Comparison of ENCODE assay signal across 23 cellular contexts in genomic region chr17:35515027-35515426, GRCh38. TPM values are rescaled to one million over a fixed set of nuclear protein-coding genes. Genes with fewer than 3 reads are reported as not detected.
DNase-seq lines count a peak whose midpoint lies in the region; ATAC-seq, FAIRE-seq and TF ChIP-seq lines count a peak whose summit lies in the region.
"Had no signal": no experiment of that assay in that cellular context is flagged by ENCODE, and none has a peak within 500 bp of the region (broad histone marks: within the 10 kb centered on the region; RNA-seq: fewer than 3 reads in every experiment).

No MANE protein-coding gene starts in this region.

- CTCF ChIA-PET in activated CD4-positive, alpha-beta T cell treated with anti-CD3 and anti-CD28 coated beads, Interleukin-2, amount 10 ng/mL, durations not matched to agents 7 days and 5 days (lab: Charles Lee): no interaction called here
- CTCF ChIA-PET in activated CD4-positive, alpha-beta T cell treated with anti-CD3 and anti-CD28 coated beads for 36 hours (lab: Charles Lee): interaction anchor here (0.8 kb wide), 1 partner anchor 28 kb away, joined by 3 read pairs; no protein-coding TSS in a partner anchor
- CTCF ChIA-PET in CD4-positive, alpha-beta T cell (lab: Charles Lee): no interaction called here
- CTCF ChIA-PET in HepG2 (lab: Yijun Ruan, JAX; ENCODE audit: low intra/inter-chr PET ratio, low total read pairs): no interaction called here

- TF ChIP-seq CTCF in CD4-positive, alpha-beta T cell (IDR thresholded peaks at IDR 0.05): no peak
- TF ChIP-seq CTCF in natural killer cell (IDR thresholded peaks at IDR 0.05): no peak
- TF ChIP-seq CTCF in kidney (IDR thresholded peaks at IDR 0.05; ENCODE audit: borderline replicate concordance, extremely low read depth, insufficient read depth): no peak
- no peak for TF ChIP-seq CTCF in HepG2 (CRISPR knock-in tag; IDR thresholded peaks at IDR 0.05)

- DNase-seq in activated CD4-positive, alpha-beta T cell treated with anti-CD3 and anti-CD28 coated beads, Interleukin-2, amount 10 ng/mL, durations not matched to agents 7 days and 5 days: no peak
- DNase-seq in activated CD4-positive, alpha-beta T cell treated with anti-CD3 and anti-CD28 coated beads for 36 hours: no peak
- DNase-seq in CD4-positive, alpha-beta T cell: no peak
- no peak for DNase-seq in T-helper 17 cell
- DNase-seq in natural killer cell: no peak
- no peak for DNase-seq in kidney
- no peak for DNase-seq in HepG2 (ENCODE audit: low spot score)
- DNase-seq in NCI-H1694 treated with DMSO at 0.1 percent for 48 hours (lab: John Stamatoyannopoulos, UW): no peak
- DNase-seq: Kasumi-1; MM.1S; NCI-H1092 treated with DMSO at 0.1 percent for 48 hours; NCI-H2081 treated with DMSO at 0.1 percent for 48 hours; NK-92 treated with Interleukin-12 subunit alpha and Interleukin-12 subunit beta, amount 100 ng/mL, for 24 hours had no signal

- POLR2A ChIA-PET in activated CD4-positive, alpha-beta T cell treated with anti-CD3 and anti-CD28 coated beads, Interleukin-2, amount 10 ng/mL, durations not matched to agents 7 days and 5 days (lab: Charles Lee): no interaction called here
- POLR2A ChIA-PET in activated CD4-positive, alpha-beta T cell treated with anti-CD3 and anti-CD28 coated beads for 36 hours (lab: Charles Lee): interaction anchor here (0.7 to 1.0 kb wide), 2 partner anchors 28 to 59 kb away, joined by 3 read pairs; no protein-coding TSS in a partner anchor
- POLR2A ChIA-PET in CD4-positive, alpha-beta T cell (lab: Charles Lee): no interaction called here
- POLR2A ChIA-PET in HepG2 (lab: Yijun Ruan, JAX): no interaction called here

- FAIRE-seq in kidney (lab: Jason Lieb, UNC) (no peak), HepG2 (lab: Jason Lieb, UNC) (no peak)
- FAIRE-seq: A204.1, G401.6, HTR-8/SVneo, RCC 7860 had no signal

- no TSS peak for BruUV-seq in HepG2 (replicated peaks; lab: Mats Ljungman, UMichigan)

- H4K20me1 ChIP-seq in HepG2 (ENCODE audit: insufficient read depth, low read length): no peaks in the 10 kb centered on the region
- H4K20me1 ChIP-seq: BLaER1 had no signal

- H3K4me2 ChIP-seq in HepG2 (ENCODE audit: low read depth, low read length): no peak overlapping the region
- H3K4me2 ChIP-seq: BLaER1 had no signal

- no peaks in the 10 kb centered on the region for H3K9me3 ChIP-seq in CD4-positive, alpha-beta T cell (ENCODE audit: control insufficient read depth, low read length)
- H3K9me3 ChIP-seq in T-helper 17 cell (ENCODE audit: control insufficient read depth, low read length, poor library complexity, severe bottlenecking): no peaks in the 10 kb centered on the region
- H3K9me3 ChIP-seq in kidney (ENCODE audit: control insufficient read depth in 1 of 2, low read length in 2 of 2): no peaks in the 10 kb centered on the region
- H3K9me3 ChIP-seq in HepG2 (ENCODE audit: low read length): no peaks in the 10 kb centered on the region
- H3K9me3 ChIP-seq: HAP-1 had no signal

- no peaks in the 10 kb centered on the region for H3K4me1 ChIP-seq in kidney (ENCODE audit: control insufficient read depth in 1 of 2, insufficient read depth in 1 of 2, low read depth in 1 of 2, low read length in 2 of 2)
- no peaks in the 10 kb centered on the region for H3K4me1 ChIP-seq in HepG2 (ENCODE audit: insufficient read depth, low read length)
- H3K4me1 ChIP-seq: BLaER1, HAP-1 had no signal

- no peak for TF ChIP-seq RAD21 in HepG2 (CRISPR knock-in tag; IDR thresholded peaks at IDR 0.05)

- ATAC-seq in activated CD4-positive, alpha-beta T cell treated with anti-CD3 and anti-CD28 coated beads for 36 hours: no peak
- ATAC-seq in CD4-positive, alpha-beta T cell (ENCODE audit: poor library complexity): no peak
- ATAC-seq in T-helper 17 cell (no peak), natural killer cell (no peak), HepG2 (no peak)
- ATAC-seq: Right ventricle myocardium inferior had no signal

- H3K9me3 Mint-ChIP-seq in activated CD4-positive, alpha-beta T cell treated with anti-CD3 and anti-CD28 coated beads, Interleukin-2, amount 10 ng/mL, durations not matched to agents 7 days and 5 days: peaks cover 2% of the 10 kb centered on the region
- no peaks in the 10 kb centered on the region for H3K9me3 Mint-ChIP-seq in activated CD4-positive, alpha-beta T cell treated with anti-CD3 and anti-CD28 coated beads for 36 hours (ENCODE audit: low read depth)
- H3K9me3 Mint-ChIP-seq in CD4-positive, alpha-beta T cell: no peaks in the 10 kb centered on the region
- H3K9me3 Mint-ChIP-seq in natural killer cell: peaks cover 0 to 2% of the 10 kb centered on the region in 2 donors
- H3K9me3 Mint-ChIP-seq: IgD-negative memory B cell had no signal

- no peaks in the 10 kb centered on the region for H3K79me2 ChIP-seq in HepG2 (ENCODE audit: insufficient read depth, low read length)

- in situ Hi-C loops in HepG2 (cut with HindIII; ENCODE audit: extremely low pct_ligation_motif_present, low pct_unique_long_range_greater_than_20kb): no loop called here

- peaks cover 89% of the 10 kb centered on the region for H3K36me3 Mint-ChIP-seq in activated CD4-positive, alpha-beta T cell treated with anti-CD3 and anti-CD28 coated beads, Interleukin-2, amount 10 ng/mL, durations not matched to agents 7 days and 5 days (ENCODE audit: low read depth)
- peaks cover 64% of the 10 kb centered on the region for H3K36me3 Mint-ChIP-seq in activated CD4-positive, alpha-beta T cell treated with anti-CD3 and anti-CD28 coated beads for 36 hours (ENCODE audit: low read depth)
- H3K36me3 Mint-ChIP-seq in CD4-positive, alpha-beta T cell (ENCODE audit: low read depth): peaks cover 92% of the 10 kb centered on the region
- peaks cover 21% of the 10 kb centered on the region for H3K36me3 Mint-ChIP-seq in T-helper 17 cell (ENCODE audit: low read depth)
- peaks cover 38% of the 10 kb centered on the region for H3K36me3 Mint-ChIP-seq in natural killer cell

- no peak overlapping the region for H3K27ac ChIP-seq in CD4-positive, alpha-beta T cell (ENCODE audit: low read depth, low read length)
- H3K27ac ChIP-seq in kidney (ENCODE audit: low read depth in 2 of 2, low read length in 2 of 2) (no peak overlapping the region), HepG2 (ENCODE audit: extremely low read length, insufficient read depth, low read length) (no peak overlapping the region)
- H3K27ac ChIP-seq: BLaER1 had no signal

- TF ChIP-seq EP300 in HepG2 (IDR thresholded peaks at IDR 0.05; ENCODE audit: low read depth in 2 of 2, low read length in 2 of 2) (no peak), HepG2 (CRISPR knock-in tag; IDR thresholded peaks at IDR 0.05; ENCODE audit: borderline replicate concordance) (no peak)

- no peaks in the 10 kb centered on the region for H3K27me3 Mint-ChIP-seq in activated CD4-positive, alpha-beta T cell treated with anti-CD3 and anti-CD28 coated beads, Interleukin-2, amount 10 ng/mL, durations not matched to agents 7 days and 5 days
- no peaks in the 10 kb centered on the region for H3K27me3 Mint-ChIP-seq in activated CD4-positive, alpha-beta T cell treated with anti-CD3 and anti-CD28 coated beads for 36 hours
- no peaks in the 10 kb centered on the region for H3K27me3 Mint-ChIP-seq in CD4-positive, alpha-beta T cell
- H3K27me3 Mint-ChIP-seq in T-helper 17 cell (no peaks in the 10 kb centered on the region), natural killer cell (ENCODE audit: low read depth in 2 of 2) (no peaks in the 10 kb centered on the region)

- peaks cover 80% of the 10 kb centered on the region for H3K4me1 Mint-ChIP-seq in activated CD4-positive, alpha-beta T cell treated with anti-CD3 and anti-CD28 coated beads, Interleukin-2, amount 10 ng/mL, durations not matched to agents 7 days and 5 days
- H3K4me1 Mint-ChIP-seq in activated CD4-positive, alpha-beta T cell treated with anti-CD3 and anti-CD28 coated beads for 36 hours: peaks cover 58% of the 10 kb centered on the region
- peaks cover 64% of the 10 kb centered on the region for H3K4me1 Mint-ChIP-seq in CD4-positive, alpha-beta T cell (ENCODE audit: low read depth)
- H3K4me1 Mint-ChIP-seq in T-helper 17 cell (peaks cover 67% of the 10 kb centered on the region), natural killer cell (peaks cover 91 to 92% of the 10 kb centered on the region in 2 donors)

- peak overlapping the region; percentile 20 for H3K27ac Mint-ChIP-seq in activated CD4-positive, alpha-beta T cell treated with anti-CD3 and anti-CD28 coated beads, Interleukin-2, amount 10 ng/mL, durations not matched to agents 7 days and 5 days
- H3K27ac Mint-ChIP-seq in activated CD4-positive, alpha-beta T cell treated with anti-CD3 and anti-CD28 coated beads for 36 hours: no peak overlapping the region
- H3K27ac Mint-ChIP-seq in CD4-positive, alpha-beta T cell: peak overlapping the region; percentile 49
- H3K27ac Mint-ChIP-seq in T-helper 17 cell (peak overlapping the region; percentile 87), natural killer cell (peak overlapping the region; percentile 81 to 88)

- no peak overlapping the region for H3K4me3 Mint-ChIP-seq in activated CD4-positive, alpha-beta T cell treated with anti-CD3 and anti-CD28 coated beads, Interleukin-2, amount 10 ng/mL, durations not matched to agents 7 days and 5 days
- H3K4me3 Mint-ChIP-seq in activated CD4-positive, alpha-beta T cell treated with anti-CD3 and anti-CD28 coated beads for 36 hours: no peak overlapping the region
- no peak overlapping the region for H3K4me3 Mint-ChIP-seq in CD4-positive, alpha-beta T cell
- H3K4me3 Mint-ChIP-seq in T-helper 17 cell (no peak overlapping the region), natural killer cell (peak overlapping the region; percentile 74)
- H3K4me3 Mint-ChIP-seq: IgD-negative memory B cell had no signal

- H3K27me3 ChIP-seq in CD4-positive, alpha-beta T cell (ENCODE audit: control insufficient read depth, insufficient read depth, low read length): no peaks in the 10 kb centered on the region
- H3K27me3 ChIP-seq in HepG2 (ENCODE audit: control insufficient read depth in 1 of 2, insufficient read depth in 2 of 2, low read length in 2 of 2): no peaks in the 10 kb centered on the region; a peak in 1 of 5 replicates
- H3K27me3 ChIP-seq: BLaER1 had no signal

- H3K9ac ChIP-seq in kidney (ENCODE audit: low read length in 2 of 2) (no peak overlapping the region), HepG2 (ENCODE audit: insufficient read depth, low read depth, low read length) (no peak overlapping the region)
- H3K9ac ChIP-seq: BLaER1 had no signal

- TF ChIP-seq POLR2A in HepG2 (IDR thresholded peaks at IDR 0.05; ENCODE audit: insufficient read depth in 1 of 2, low read depth in 2 of 2, low read length in 2 of 2): no peak

- H2AFZ ChIP-seq in HepG2 (ENCODE audit: low read length): no peak overlapping the region

- H3K4me3 ChIP-seq in kidney (ENCODE audit: low read length in 2 of 2): no peak overlapping the region
- H3K4me3 ChIP-seq in HepG2 (replicated peaks in 1 of 3; ENCODE audit: insufficient read depth in 1 of 3, low read depth in 2 of 3, low read length in 3 of 3): no peak overlapping the region
- H3K4me3 ChIP-seq: BLaER1, HAP-1 had no signal

- H3K36me3 ChIP-seq in kidney (ENCODE audit: control insufficient read depth in 1 of 2, insufficient read depth in 2 of 2, low read length in 2 of 2): no peaks in the 10 kb centered on the region
- H3K36me3 ChIP-seq in HepG2 (replicated peaks in 1 of 2; ENCODE audit: control insufficient read depth in 1 of 2, insufficient read depth in 2 of 2, low read length in 2 of 2): no peaks in the 10 kb centered on the region
- H3K36me3 ChIP-seq: BLaER1, HAP-1 had no signal

- WGBS in HepG2 (ENCODE audit: low lambda C conversion rate): 54% methylated on average over 21 of the region's 21 CpGs

- intact Hi-C loops in activated CD4-positive, alpha-beta T cell treated with anti-CD3 and anti-CD28 coated beads for 36 hours (cut with DNase I, micrococcal nuclease): no loop called here
- intact Hi-C loops in CD4-positive, alpha-beta T cell (cut with DNase I, micrococcal nuclease): no loop called here
- intact Hi-C loops in natural killer cell (cut with micrococcal nuclease): no loop called here
- intact Hi-C loops in kidney (cut with DNase I): no loop called here
- intact Hi-C loops in HepG2 (cut with micrococcal nuclease; ENCODE audit: unreplicated experiment): no loop called here

RNA-seq across cellular contexts. Expression of gene SLFN12L, which starts 22.5 kb away (rescaled TPM):
- total RNA-seq in activated CD4-positive, alpha-beta T cell treated with anti-CD3 and anti-CD28 coated beads, Interleukin-2, amount 10 ng/mL, durations not matched to agents 7 days and 5 days: 100 to 1,000 TPM in 1 of 2 experiments, 10 to 100 TPM in 1; 97.9 to 102 TPM
- 10 to 100 TPM; 23.3 to 23.7 TPM for total RNA-seq in activated CD4-positive, alpha-beta T cell treated with anti-CD3 and anti-CD28 coated beads for 36 hours
- total RNA-seq in CD4-positive, alpha-beta T cell: 10 to 100 TPM; 23.4 to 24.3 TPM
- 10 to 100 TPM; 70.0 to 90.1 TPM for total RNA-seq in T-helper 17 cell
- total RNA-seq in natural killer cell: 100 to 1,000 TPM; 126 to 174 (median 130) TPM
- 6.2 TPM for total RNA-seq in kidney
- polyA plus RNA-seq in kidney (ENCODE audit: insufficient read depth, low read depth, low replicate concordance): 0.62 TPM
- not detected in 2 replicates for total RNA-seq in HepG2 (2016; rRNA removed; fragmentation: Illumina TruSeq; extraction: Trizol)
- total RNA-seq in HepG2 (2016; cell fraction: cytosol; rRNA removed; fragmentation: Illumina TruSeq; extraction: Trizol; ENCODE audit: low read depth): not detected in 2 replicates
- not detected in 2 replicates for total RNA-seq in HepG2 (2016; cell fraction: insoluble cytoplasmic fraction; rRNA removed; fragmentation: Illumina TruSeq; extraction: Trizol)
- not detected in 2 replicates for total RNA-seq in HepG2 (2016; cell fraction: membrane; rRNA removed; fragmentation: Illumina TruSeq; extraction: Trizol)
- not detected in 2 replicates for total RNA-seq in HepG2 (2016; cell fraction: nucleus; rRNA removed; fragmentation: Illumina TruSeq; extraction: Trizol)
- not detected in 2 replicates for polyA plus RNA-seq in HepG2 (2011; rRNA removed)
- polyA plus RNA-seq in HepG2 (2011; cell fraction: cytosol; rRNA removed): not detected in 2 replicates
- polyA plus RNA-seq in HepG2 (2011; cell fraction: nucleus; rRNA removed): not detected in 2 replicates
- not detected in 2 replicates for polyA plus RNA-seq in HepG2 (2012)
- polyA plus RNA-seq in HepG2 (2016; cell fraction: cytosol; fragmentation: Illumina TruSeq; extraction: Trizol; ENCODE audit: low read depth): not detected in 2 replicates
- polyA plus RNA-seq in HepG2 (2016; cell fraction: insoluble cytoplasmic fraction; fragmentation: Illumina TruSeq; extraction: Trizol; ENCODE audit: low read depth): not detected in 2 replicates
- not detected in 2 replicates for polyA plus RNA-seq in HepG2 (2016; cell fraction: membrane; fragmentation: Illumina TruSeq; extraction: Trizol; ENCODE audit: low read depth)
- polyA plus RNA-seq in HepG2 (2016; cell fraction: nucleus; fragmentation: Illumina TruSeq; extraction: Trizol; ENCODE audit: insufficient read depth, low read depth): not detected in 2 replicates
- polyA minus RNA-seq in HepG2 (2011; rRNA and poly(A)+ RNA removed; ENCODE audit: low replicate concordance): 0.07 TPM in 1 of 2 replicates, not detected in the other
- polyA minus RNA-seq in HepG2 (2011; cell fraction: cytosol; rRNA and poly(A)+ RNA removed): not detected in 2 replicates
- polyA minus RNA-seq in HepG2 (2011; cell fraction: nucleus; rRNA and poly(A)+ RNA removed): not detected in 2 replicates
- total RNA-seq: NCI-H460, SK-MEL-5 had no signal

RNA-seq across cellular contexts. Expression of gene SLFN14, which starts 45.6 kb away (rescaled TPM):
- not detected for total RNA-seq in activated CD4-positive, alpha-beta T cell treated with anti-CD3 and anti-CD28 coated beads, Interleukin-2, amount 10 ng/mL, durations not matched to agents 7 days and 5 days
- not detected for total RNA-seq in activated CD4-positive, alpha-beta T cell treated with anti-CD3 and anti-CD28 coated beads for 36 hours
- not detected for total RNA-seq in CD4-positive, alpha-beta T cell
- total RNA-seq in T-helper 17 cell (1 to 10 TPM in 1 of 2 donors, not detected in 1; 7.2 TPM), natural killer cell (under 1 TPM in 2 of 3 donors, not detected in 1; 0.35 to 0.47 TPM), kidney (0.09 TPM), HepG2 (2016; rRNA removed; fragmentation: Illumina TruSeq; extraction: Trizol) (not detected in 2 replicates)
- polyA plus RNA-seq in kidney (ENCODE audit: insufficient read depth, low read depth, low replicate concordance) (not detected), HepG2 (2011; rRNA removed) (not detected in 2 replicates)
- not detected in 2 replicates for total RNA-seq in HepG2 (2016; cell fraction: cytosol; rRNA removed; fragmentation: Illumina TruSeq; extraction: Trizol; ENCODE audit: low read depth)
- total RNA-seq in HepG2 (2016; cell fraction: insoluble cytoplasmic fraction; rRNA removed; fragmentation: Illumina TruSeq; extraction: Trizol): not detected in 2 replicates
- total RNA-seq in HepG2 (2016; cell fraction: membrane; rRNA removed; fragmentation: Illumina TruSeq; extraction: Trizol): not detected in 2 replicates
- not detected in 2 replicates for total RNA-seq in HepG2 (2016; cell fraction: nucleus; rRNA removed; fragmentation: Illumina TruSeq; extraction: Trizol)
- polyA plus RNA-seq in HepG2 (2011; cell fraction: cytosol; rRNA removed): not detected in 2 replicates
- not detected in 2 replicates for polyA plus RNA-seq in HepG2 (2011; cell fraction: nucleus; rRNA removed)
- polyA plus RNA-seq in HepG2 (2012): not detected in 2 replicates
- not detected in 2 replicates for polyA plus RNA-seq in HepG2 (2016; cell fraction: cytosol; fragmentation: Illumina TruSeq; extraction: Trizol; ENCODE audit: low read depth)
- polyA plus RNA-seq in HepG2 (2016; cell fraction: insoluble cytoplasmic fraction; fragmentation: Illumina TruSeq; extraction: Trizol; ENCODE audit: low read depth): not detected in 2 replicates
- polyA plus RNA-seq in HepG2 (2016; cell fraction: membrane; fragmentation: Illumina TruSeq; extraction: Trizol; ENCODE audit: low read depth): not detected in 2 replicates
- not detected in 2 replicates for polyA plus RNA-seq in HepG2 (2016; cell fraction: nucleus; fragmentation: Illumina TruSeq; extraction: Trizol; ENCODE audit: insufficient read depth, low read depth)
- polyA minus RNA-seq in HepG2 (2011; rRNA and poly(A)+ RNA removed; ENCODE audit: low replicate concordance): not detected in 2 replicates
- not detected in 2 replicates for polyA minus RNA-seq in HepG2 (2011; cell fraction: cytosol; rRNA and poly(A)+ RNA removed)
- not detected in 2 replicates for polyA minus RNA-seq in HepG2 (2011; cell fraction: nucleus; rRNA and poly(A)+ RNA removed)
- total RNA-seq: NCI-H460, Right ventricle myocardium inferior, SK-MEL-5 had no signal
- polyA plus RNA-seq: IgD-negative memory B cell had no signal
